1 cellular context compared by ENCODE assay signal in genomic region chr20:21235713-21236445, GRCh38.
A peak's percentile ranks its signal among the peaks of the same experiment; 100 is the strongest.
TF ChIP-seq lines count a peak whose summit lies in the region.

No MANE protein-coding gene starts in this region.

TF ChIP-seq in HepG2, 621 proteins besides CTCF, POLR2A, EP300 and RAD21 (continued from another document and continues in another):
- TF ChIP-seq STAG1 (CRISPR knock-in tag; IDR thresholded peaks at IDR 0.05) = peak; percentile 84
- TF ChIP-seq GTF2F1 (IDR thresholded peaks at IDR 0.05; ENCODE audit: low read length) = no peak
- no peak for TF ChIP-seq CERS6 (CRISPR knock-in tag; IDR thresholded peaks at IDR 0.05)
- TF ChIP-seq KAT8 (CRISPR knock-in tag; IDR thresholded peaks at IDR 0.05) = no peak; the same call in 1 of the 2 replicates
- no peak for TF ChIP-seq SMARCE1 (IDR thresholded peaks at IDR 0.05; ENCODE audit: borderline replicate concordance)
- peak; percentile 94 for TF ChIP-seq HIC2 (CRISPR knock-in tag; IDR thresholded peaks at IDR 0.05; ENCODE audit: low read depth)
- TF ChIP-seq ZMYM3 (CRISPR knock-in tag; IDR thresholded peaks at IDR 0.05) = no peak
- TF ChIP-seq ELF3 (CRISPR knock-in tag; IDR thresholded peaks at IDR 0.05) = no peak
- no peak for TF ChIP-seq ATM (IDR thresholded peaks at IDR 0.05; ENCODE audit: borderline replicate concordance)
- no peak for TF ChIP-seq ZNF18 (CRISPR knock-in tag; IDR thresholded peaks at IDR 0.05; ENCODE audit: insufficient replicate concordance)
- no peak for TF ChIP-seq ZC3H4 (CRISPR knock-in tag; IDR thresholded peaks at IDR 0.05; ENCODE audit: borderline replicate concordance)
- TF ChIP-seq HNF1A (IDR thresholded peaks at IDR 0.05; ENCODE audit: low read depth) = no peak
- no peak for TF ChIP-seq HNF1A (CRISPR knock-in tag; IDR thresholded peaks at IDR 0.05; ENCODE audit: borderline replicate concordance)
- no peak for TF ChIP-seq ZNF800 (CRISPR knock-in tag; IDR thresholded peaks at IDR 0.05)
- no peak for TF ChIP-seq BATF2 (CRISPR knock-in tag; IDR thresholded peaks at IDR 0.05)
- no peak for TF ChIP-seq ZNF234 (CRISPR knock-in tag; conservative IDR thresholded peaks at IDR 0.05)
- no peak for TF ChIP-seq ZNF670 (CRISPR knock-in tag; IDR thresholded peaks at IDR 0.05; ENCODE audit: borderline replicate concordance)
- no peak for TF ChIP-seq ATF7 (IDR thresholded peaks at IDR 0.05)
- no peak for TF ChIP-seq ATF7 (CRISPR knock-in tag; IDR thresholded peaks at IDR 0.05)
- TF ChIP-seq HOXA7 (CRISPR knock-in tag; IDR thresholded peaks at IDR 0.05) = no peak
- TF ChIP-seq RFXANK (CRISPR knock-in tag; IDR thresholded peaks at IDR 0.05) = no peak
- no peak for TF ChIP-seq TBL1XR1 (IDR thresholded peaks at IDR 0.05; ENCODE audit: borderline replicate concordance, low read length, partially characterized antibody)
- TF ChIP-seq KDM1A (CRISPR knock-in tag; IDR thresholded peaks at IDR 0.05) = no peak
- TF ChIP-seq ZNF652 (CRISPR knock-in tag; IDR thresholded peaks at IDR 0.05; ENCODE audit: borderline replicate concordance, low read depth) = no peak
- no peak for TF ChIP-seq NBN (conservative IDR thresholded peaks at IDR 0.05)
- TF ChIP-seq ZNF549 (CRISPR knock-in tag; IDR thresholded peaks at IDR 0.05) = no peak
- TF ChIP-seq YY1 (IDR thresholded peaks at IDR 0.05; ENCODE audit: insufficient read depth, insufficient replicate concordance, low read depth, low read length) = no peak
- no peak for TF ChIP-seq ZNF451 (CRISPR knock-in tag; IDR thresholded peaks at IDR 0.05)
- no peak for TF ChIP-seq KLF9 (CRISPR knock-in tag; IDR thresholded peaks at IDR 0.05; ENCODE audit: low read depth)
- no peak for TF ChIP-seq ZNF777 (CRISPR knock-in tag; IDR thresholded peaks at IDR 0.05)
- no peak for TF ChIP-seq CHCHD3 (CRISPR knock-in tag; IDR thresholded peaks at IDR 0.05)
- TF ChIP-seq ONECUT2 (CRISPR knock-in tag; IDR thresholded peaks at IDR 0.05) = peak; percentile 19; the same call in 1 of the 2 replicates
- peak; percentile 29; the same call in 1 of the 2 replicates for TF ChIP-seq ZBTB38 (CRISPR knock-in tag; IDR thresholded peaks at IDR 0.05)
- no peak; the same call in 1 of the 2 replicates for TF ChIP-seq HMG20A (CRISPR knock-in tag; IDR thresholded peaks at IDR 0.05; ENCODE audit: borderline replicate concordance)
- no peak for TF ChIP-seq NR1H2 (CRISPR knock-in tag; IDR thresholded peaks at IDR 0.05; ENCODE audit: borderline replicate concordance, low read depth)
- TF ChIP-seq LBX2 (CRISPR knock-in tag; IDR thresholded peaks at IDR 0.05; ENCODE audit: borderline replicate concordance) = no peak
- TF ChIP-seq ZFP82 (CRISPR knock-in tag; IDR thresholded peaks at IDR 0.05; ENCODE audit: borderline replicate concordance) = no peak
- TF ChIP-seq HNRNPL (IDR thresholded peaks at IDR 0.05; ENCODE audit: low read depth, low read length) = peak; percentile 100
- no peak for TF ChIP-seq ELF4 (CRISPR knock-in tag; IDR thresholded peaks at IDR 0.05; ENCODE audit: borderline replicate concordance)
- TF ChIP-seq SP140L (CRISPR knock-in tag; IDR thresholded peaks at IDR 0.05; ENCODE audit: borderline replicate concordance) = no peak
- TF ChIP-seq MAF1 (CRISPR knock-in tag; IDR thresholded peaks at IDR 0.05; ENCODE audit: borderline replicate concordance) = no peak
- TF ChIP-seq ARID2 (CRISPR knock-in tag; IDR thresholded peaks at IDR 0.05; ENCODE audit: borderline replicate concordance) = no peak
- no peak for TF ChIP-seq ZNF660 (CRISPR knock-in tag; IDR thresholded peaks at IDR 0.05; ENCODE audit: borderline replicate concordance, low read depth)
- 0 out of 2 replicates have a peak, but pooled peaks have one; percentile 12 for TF ChIP-seq FOXA3 (CRISPR knock-in tag; IDR thresholded peaks at IDR 0.05)
- TF ChIP-seq KLF16 (CRISPR knock-in tag; IDR thresholded peaks at IDR 0.05) = no peak
- no peak for TF ChIP-seq ZNF33A (CRISPR knock-in tag; IDR thresholded peaks at IDR 0.05; ENCODE audit: borderline replicate concordance)
- no peak for TF ChIP-seq ZNF747 (CRISPR knock-in tag; IDR thresholded peaks at IDR 0.05; ENCODE audit: borderline replicate concordance)
- no peak for TF ChIP-seq MED8 (CRISPR knock-in tag; IDR thresholded peaks at IDR 0.05; ENCODE audit: insufficient replicate concordance)
- TF ChIP-seq MIER3 (CRISPR knock-in tag; IDR thresholded peaks at IDR 0.05; ENCODE audit: borderline replicate concordance) = 0 out of 2 replicates have a peak, but pooled peaks have one; percentile 16
- TF ChIP-seq ATF6 (CRISPR knock-in tag; conservative IDR thresholded peaks at IDR 0.05) = no peak
- TF ChIP-seq PRDM15 (CRISPR knock-in tag; IDR thresholded peaks at IDR 0.05) = no peak
